Comparison of ENCODE assay signal across 1 cellular context in genomic region chr9:122379340-122379739, GRCh38.
TF ChIP-seq lines count a peak whose summit lies in the region.

No MANE protein-coding gene starts in this region.

TF ChIP-seq in GM23338, 12 proteins besides CTCF, POLR2A, EP300 and RAD21 (continued from another document):
- TF ChIP-seq, protein P1, sequence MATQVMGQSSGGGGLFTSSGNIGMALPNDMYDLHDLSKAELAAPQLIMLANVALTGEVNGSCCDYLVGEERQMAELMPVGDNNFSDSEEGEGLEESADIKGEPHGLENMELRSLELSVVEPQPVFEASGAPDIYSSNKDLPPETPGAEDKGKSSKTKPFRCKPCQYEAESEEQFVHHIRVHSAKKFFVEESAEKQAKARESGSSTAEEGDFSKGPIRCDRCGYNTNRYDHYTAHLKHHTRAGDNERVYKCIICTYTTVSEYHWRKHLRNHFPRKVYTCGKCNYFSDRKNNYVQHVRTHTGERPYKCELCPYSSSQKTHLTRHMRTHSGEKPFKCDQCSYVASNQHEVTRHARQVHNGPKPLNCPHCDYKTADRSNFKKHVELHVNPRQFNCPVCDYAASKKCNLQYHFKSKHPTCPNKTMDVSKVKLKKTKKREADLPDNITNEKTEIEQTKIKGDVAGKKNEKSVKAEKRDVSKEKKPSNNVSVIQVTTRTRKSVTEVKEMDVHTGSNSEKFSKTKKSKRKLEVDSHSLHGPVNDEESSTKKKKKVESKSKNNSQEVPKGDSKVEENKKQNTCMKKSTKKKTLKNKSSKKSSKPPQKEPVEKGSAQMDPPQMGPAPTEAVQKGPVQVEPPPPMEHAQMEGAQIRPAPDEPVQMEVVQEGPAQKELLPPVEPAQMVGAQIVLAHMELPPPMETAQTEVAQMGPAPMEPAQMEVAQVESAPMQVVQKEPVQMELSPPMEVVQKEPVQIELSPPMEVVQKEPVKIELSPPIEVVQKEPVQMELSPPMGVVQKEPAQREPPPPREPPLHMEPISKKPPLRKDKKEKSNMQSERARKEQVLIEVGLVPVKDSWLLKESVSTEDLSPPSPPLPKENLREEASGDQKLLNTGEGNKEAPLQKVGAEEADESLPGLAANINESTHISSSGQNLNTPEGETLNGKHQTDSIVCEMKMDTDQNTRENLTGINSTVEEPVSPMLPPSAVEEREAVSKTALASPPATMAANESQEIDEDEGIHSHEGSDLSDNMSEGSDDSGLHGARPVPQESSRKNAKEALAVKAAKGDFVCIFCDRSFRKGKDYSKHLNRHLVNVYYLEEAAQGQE (IDR thresholded peaks at IDR 0.05; ENCODE audit: unreplicated experiment) = no peak
- TF ChIP-seq EZH2 (IDR thresholded peaks at IDR 0.05; ENCODE audit: low read depth, unreplicated experiment) (no peak), ZNF331 (CRISPR knock-in tag; IDR thresholded peaks at IDR 0.05; ENCODE audit: low read depth) (no peak), POLR2AphosphoS5 (IDR thresholded peaks at IDR 0.05; ENCODE audit: low read depth) (no peak)
